ENCODE assay signal across 1 cellular context in the genomic region with DNA sequence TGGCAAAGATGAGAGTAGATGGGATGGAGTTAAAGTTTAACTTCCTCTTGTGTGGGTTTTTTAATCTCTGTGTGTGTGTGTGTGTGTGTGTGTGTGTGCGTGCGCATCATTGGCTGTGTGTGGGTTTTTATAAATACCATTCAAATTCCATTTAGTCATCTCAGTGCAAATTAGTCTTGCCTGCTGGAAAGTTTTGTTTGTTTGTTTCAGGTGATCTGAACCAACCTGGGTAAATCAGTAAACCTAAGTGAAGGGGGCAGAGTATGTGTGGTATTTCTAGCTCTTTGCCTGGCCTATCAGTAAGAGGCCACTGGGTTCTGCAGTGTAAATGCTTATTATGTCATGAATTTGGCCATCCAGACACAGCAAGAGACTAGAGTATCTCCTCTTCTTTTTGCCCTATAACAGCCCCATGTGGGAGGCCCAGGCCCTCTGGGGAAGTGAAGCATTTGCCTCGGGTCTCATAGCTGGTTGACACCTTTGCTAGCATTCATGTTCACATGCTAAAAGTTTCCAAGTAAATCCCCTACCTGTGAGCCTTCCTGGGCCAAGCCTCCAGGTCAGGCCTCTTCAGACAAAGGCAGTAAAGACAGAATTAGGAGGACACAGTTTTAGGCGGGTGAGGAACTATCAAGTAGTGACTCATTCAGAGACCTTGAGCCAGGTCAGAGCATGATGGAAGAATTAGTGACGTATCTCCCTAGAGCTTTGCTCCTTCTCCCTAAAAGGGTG.
TF ChIP-seq lines count a peak whose summit lies in the region.

No MANE protein-coding gene starts in this region.

TF ChIP-seq in liver, 16 proteins besides CTCF, POLR2A, EP300 and RAD21 (continued from another document):
- TF ChIP-seq, protein P1, sequence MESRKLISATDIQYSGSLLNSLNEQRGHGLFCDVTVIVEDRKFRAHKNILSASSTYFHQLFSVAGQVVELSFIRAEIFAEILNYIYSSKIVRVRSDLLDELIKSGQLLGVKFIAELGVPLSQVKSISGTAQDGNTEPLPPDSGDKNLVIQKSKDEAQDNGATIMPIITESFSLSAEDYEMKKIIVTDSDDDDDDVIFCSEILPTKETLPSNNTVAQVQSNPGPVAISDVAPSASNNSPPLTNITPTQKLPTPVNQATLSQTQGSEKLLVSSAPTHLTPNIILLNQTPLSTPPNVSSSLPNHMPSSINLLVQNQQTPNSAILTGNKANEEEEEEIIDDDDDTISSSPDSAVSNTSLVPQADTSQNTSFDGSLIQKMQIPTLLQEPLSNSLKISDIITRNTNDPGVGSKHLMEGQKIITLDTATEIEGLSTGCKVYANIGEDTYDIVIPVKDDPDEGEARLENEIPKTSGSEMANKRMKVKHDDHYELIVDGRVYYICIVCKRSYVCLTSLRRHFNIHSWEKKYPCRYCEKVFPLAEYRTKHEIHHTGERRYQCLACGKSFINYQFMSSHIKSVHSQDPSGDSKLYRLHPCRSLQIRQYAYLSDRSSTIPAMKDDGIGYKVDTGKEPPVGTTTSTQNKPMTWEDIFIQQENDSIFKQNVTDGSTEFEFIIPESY (IDR thresholded peaks at IDR 0.05), result peak; percentile 29
- TF ChIP-seq HNF4A (conservative IDR thresholded peaks at IDR 0.05) (peak; percentile 63), FOXA1 (IDR thresholded peaks at IDR 0.05) (peak; percentile 48), NR2F2 (IDR thresholded peaks at IDR 0.05) (no peak), EGR1 (IDR thresholded peaks at IDR 0.05; ENCODE audit: low read depth in 2 of 2) (peak in 1 of 2 donors; percentile 71), YY1 (IDR thresholded peaks at IDR 0.05) (peak; percentile 85), TAF1 (conservative IDR thresholded peaks at IDR 0.05) (no peak), GABPA (IDR thresholded peaks at IDR 0.05 in 1 of 2, conservative IDR thresholded peaks at IDR 0.05 in 1 of 2) (peak in 1 of 2 donors; percentile 29), SP1 (IDR thresholded peaks at IDR 0.05) (peak; percentile 89)
- TF ChIP-seq, protein P2, sequence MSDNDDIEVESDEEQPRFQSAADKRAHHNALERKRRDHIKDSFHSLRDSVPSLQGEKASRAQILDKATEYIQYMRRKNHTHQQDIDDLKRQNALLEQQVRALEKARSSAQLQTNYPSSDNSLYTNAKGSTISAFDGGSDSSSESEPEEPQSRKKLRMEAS (IDR thresholded peaks at IDR 0.05), result no peak
- TF ChIP-seq, protein P3, sequence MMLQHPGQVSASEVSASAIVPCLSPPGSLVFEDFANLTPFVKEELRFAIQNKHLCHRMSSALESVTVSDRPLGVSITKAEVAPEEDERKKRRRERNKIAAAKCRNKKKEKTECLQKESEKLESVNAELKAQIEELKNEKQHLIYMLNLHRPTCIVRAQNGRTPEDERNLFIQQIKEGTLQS (IDR thresholded peaks at IDR 0.05), result peak; percentile 36
TF ChIP-seq in liver: peak in this region for 13.
